ENCODE assay signal across 22 cellular contexts in genomic region chr3:4060608-4061007, GRCh38.
DNase-seq lines count a peak whose midpoint lies in the region; ATAC-seq, FAIRE-seq and TF ChIP-seq lines count a peak whose summit lies in the region.
"Had no signal": no experiment of that assay in that cellular context is flagged by ENCODE, and none has a peak within 500 bp of the region (broad histone marks: within the 10 kb centered on the region; RNA-seq: fewer than 3 reads in every experiment).

No MANE protein-coding gene starts in this region.

- H3K9ac ChIP-seq in astrocyte (ENCODE audit: low read length) (no peak overlapping the region), skeletal muscle satellite cell (ENCODE audit: low read depth, low read length) (peak overlapping the region; percentile 33)

- H2AFZ ChIP-seq in astrocyte (ENCODE audit: low read depth, low read length): no peak overlapping the region
- H2AFZ ChIP-seq: GM23338 had no signal

- H3K27me3 Mint-ChIP-seq in astrocyte (ENCODE audit: low read depth, unreplicated experiment): no peaks in the 10 kb centered on the region

- H3K36me3 ChIP-seq in astrocyte (ENCODE audit: insufficient read depth, low read length) (no peaks in the 10 kb centered on the region), left lung (no peaks in the 10 kb centered on the region), skeletal muscle satellite cell (ENCODE audit: insufficient read depth, low read length) (no peaks in the 10 kb centered on the region)
- H3K36me3 ChIP-seq: BE2C had no signal

- H3K79me2 ChIP-seq in astrocyte (ENCODE audit: insufficient read depth, low read length): no peaks in the 10 kb centered on the region

- H3K4me1 Mint-ChIP-seq in astrocyte (ENCODE audit: low read depth, unreplicated experiment): peaks cover 13% of the 10 kb centered on the region

- no peak for TF ChIP-seq CTCF in astrocyte (IDR thresholded peaks at IDR 0.05; ENCODE audit: insufficient read depth, low read depth, low read length)
- TF ChIP-seq CTCF in left lung (IDR thresholded peaks at IDR 0.05): no peak

- H4K20me1 ChIP-seq in astrocyte (ENCODE audit: insufficient read depth, low read length): no peaks in the 10 kb centered on the region

- ATAC-seq in left lung: peak; percentile 69
- ATAC-seq in HG03354 (IDR thresholded peaks at IDR 0.05; ENCODE audit: poor library complexity, severe bottlenecking, unreplicated experiment): no peak
- ATAC-seq: CD8-positive, alpha-beta T cell; GM23338 had no signal

- peak; percentile 29 for DNase-seq in LHCN-M2 (ENCODE audit: low read depth)
- DNase-seq in astrocyte (ENCODE audit: low read depth): no peak
- no peak for DNase-seq in left lung
- DNase-seq in SW480 (ENCODE audit: low spot score): no peak
- DNase-seq in activated CD4-positive, CD25-positive, alpha-beta regulatory T cell treated with anti-CD3 and anti-CD28 coated beads, Interleukin-2, amount 50 U/mL, for 72 hours: no peak
- DNase-seq: BE2C; CD8-positive, alpha-beta T cell; COR-L47; DMS153; DMS79 treated with DMSO at 0.1 percent for 48 hours; EL; H9 had no signal

- peaks cover 4% of the 10 kb centered on the region for H3K9me3 Mint-ChIP-seq in astrocyte (ENCODE audit: unreplicated experiment)
- H3K9me3 Mint-ChIP-seq: CD8-positive, alpha-beta T cell had no signal

- H3K4me3 ChIP-seq in astrocyte (ENCODE audit: insufficient read depth, low read depth, low read length) (no peak overlapping the region), left lung (no peak overlapping the region), skeletal muscle satellite cell (ENCODE audit: low read length) (no peak overlapping the region)
- H3K4me3 ChIP-seq: GM23338 had no signal

- no peak overlapping the region for H3K4me3 Mint-ChIP-seq in astrocyte (ENCODE audit: unreplicated experiment)
- H3K4me3 Mint-ChIP-seq: CD8-positive, alpha-beta T cell; GM23338; H9 had no signal

- peak overlapping the region; percentile 22 for H3K4me2 ChIP-seq in astrocyte (ENCODE audit: low read length)
- peak overlapping the region; percentile 51 for H3K4me2 ChIP-seq in skeletal muscle satellite cell (ENCODE audit: low read length)
- H3K4me2 ChIP-seq: GM23338 had no signal

- intact Hi-C loops in left lung (cut with DNase I): no loop called here

- H3K36me3 Mint-ChIP-seq in astrocyte (ENCODE audit: low read depth, unreplicated experiment): peaks cover 2% of the 10 kb centered on the region
- H3K36me3 Mint-ChIP-seq: CD14-positive monocyte; CD8-positive, alpha-beta T cell had no signal

- H3K9me3 ChIP-seq in astrocyte (ENCODE audit: insufficient read depth, low read depth, low read length) (no peaks in the 10 kb centered on the region), left lung (no peaks in the 10 kb centered on the region), skeletal muscle satellite cell (replicated peaks; ENCODE audit: low read length) (no peaks in the 10 kb centered on the region)
- H3K9me3 ChIP-seq: BE2C had no signal

- no peak for FAIRE-seq in astrocyte (lab: Jason Lieb, UNC)
- FAIRE-seq: A204.1, D721Med, G401.6, GM12891, HepG2, HTR-8/SVneo had no signal

- H3K4me1 ChIP-seq in astrocyte (ENCODE audit: insufficient read depth, low read length) (no peaks in the 10 kb centered on the region), left lung (no peaks in the 10 kb centered on the region), skeletal muscle satellite cell (ENCODE audit: control insufficient read depth, insufficient read depth, low read length) (peaks cover 18% of the 10 kb centered on the region)
- H3K4me1 ChIP-seq: BE2C had no signal

- H3K27me3 ChIP-seq in astrocyte (ENCODE audit: insufficient read depth, low read length): no peaks in the 10 kb centered on the region
- H3K27me3 ChIP-seq in left lung: no peaks in the 10 kb centered on the region
- H3K27me3 ChIP-seq in skeletal muscle satellite cell (ENCODE audit: control insufficient read depth, insufficient read depth, low read length): no peaks in the 10 kb centered on the region
- H3K27me3 ChIP-seq: BE2C had no signal

- H3K27ac Mint-ChIP-seq in astrocyte (ENCODE audit: unreplicated experiment): no peak overlapping the region
- H3K27ac Mint-ChIP-seq: CD8-positive, alpha-beta T cell; GM23338; H9 had no signal

- H3K27ac ChIP-seq in astrocyte (ENCODE audit: low read depth, low read length) (no peak overlapping the region), left lung (no peak overlapping the region)
